In genomic region chr7:112001089-112001826, GRCh38 we compare ENCODE assay signal across 14 cellular contexts.
A peak's percentile ranks its signal among the peaks of the same experiment; 100 is the strongest.
DNase-seq lines count a peak whose midpoint lies in the region; ATAC-seq and TF ChIP-seq lines count a peak whose summit lies in the region.
"Had no signal": no experiment of that assay in that cellular context is flagged by ENCODE, and none has a peak within 500 bp of the region (broad histone marks: within the 10 kb centered on the region; RNA-seq: fewer than 3 reads in every experiment).

No MANE protein-coding gene starts in this region.

- no peaks in the 10 kb centered on the region for H3K79me2 ChIP-seq in trophoblast cell (ENCODE audit: control insufficient read depth, insufficient read depth, low read length, poor library complexity)

- H3K4me3 Mint-ChIP-seq in activated T-helper 2 cell treated with anti-CD3 and anti-CD28 coated beads, Interferon-gamma antibody, Interleukin-2, Interleukin-4, amounts not matched to agents 10 μg/mL and 5 μg/mL and 100 μg/mL, durations not matched to agents 14 hours and 24 hours and 36 hours (ENCODE audit: low read depth): no peak overlapping the region
- H3K4me3 Mint-ChIP-seq in natural killer cell treated with Interleukin-12 subunit alpha and Interleukin-12 subunit beta and Interleukin-15 and Interleukin-18, amount 100 ng/mL, for 72 hours: no peak overlapping the region
- H3K4me3 Mint-ChIP-seq in CD4-positive, alpha-beta memory T cell: no peak overlapping the region

- no peak overlapping the region for H2AK5ac ChIP-seq in trophoblast cell (ENCODE audit: low read length)

- no peak for TF ChIP-seq CTCF in epithelial cell of proximal tubule (conservative IDR thresholded peaks at IDR 0.05; ENCODE audit: low read depth, low read length)

- no peak overlapping the region for H2AFZ ChIP-seq in trophoblast cell (ENCODE audit: insufficient read depth, low read length, poor library complexity)

- no peaks in the 10 kb centered on the region for H3K4me1 Mint-ChIP-seq in activated T-helper 2 cell treated with anti-CD3 and anti-CD28 coated beads, Interferon-gamma antibody, Interleukin-2, Interleukin-4, amounts not matched to agents 10 μg/mL and 5 μg/mL and 100 μg/mL, durations not matched to agents 14 hours and 24 hours and 36 hours (ENCODE audit: low read depth)
- H3K4me1 Mint-ChIP-seq in natural killer cell treated with Interleukin-12 subunit alpha and Interleukin-12 subunit beta and Interleukin-15 and Interleukin-18, amount 100 ng/mL, for 72 hours (ENCODE audit: low read depth in 2 of 2): no peaks in the 10 kb centered on the region
- no peaks in the 10 kb centered on the region for H3K4me1 Mint-ChIP-seq in CD4-positive, alpha-beta memory T cell

- H3K9me3 ChIP-seq in trophoblast cell (ENCODE audit: insufficient read depth, low read depth, low read length): no peaks in the 10 kb centered on the region
- H3K9me3 ChIP-seq in CD4-positive, alpha-beta memory T cell (ENCODE audit: control insufficient read depth in 1 of 2, low read length in 2 of 2): no peaks in the 10 kb centered on the region
- H3K9me3 ChIP-seq: tibial artery had no signal

- POLR2A ChIA-PET in CD4-positive, alpha-beta memory T cell (lab: Charles Lee; ENCODE audit: partially characterized antibody): no interaction called here

- peaks cover 0 to 2% of the 10 kb centered on the region in 2 experiments for H3K4me1 ChIP-seq in trophoblast cell (ENCODE audit: control insufficient read depth in 1 of 2, insufficient read depth in 2 of 2, low read length in 2 of 2)
- no peaks in the 10 kb centered on the region for H3K4me1 ChIP-seq in CD4-positive, alpha-beta memory T cell (ENCODE audit: insufficient read depth, low read length)
- H3K4me1 ChIP-seq: tibial artery had no signal

- H2BK5ac ChIP-seq in trophoblast cell (ENCODE audit: low read depth, low read length, poor library complexity): no peak overlapping the region

- no peak for ATAC-seq in natural killer cell treated with Interleukin-12 subunit alpha and Interleukin-12 subunit beta and Interleukin-15 and Interleukin-18, amount 100 ng/mL, for 72 hours

- H3K23ac ChIP-seq in trophoblast cell (ENCODE audit: low read length): no peak overlapping the region

- no peak overlapping the region for H3K27ac Mint-ChIP-seq in activated T-helper 2 cell treated with anti-CD3 and anti-CD28 coated beads, Interferon-gamma antibody, Interleukin-2, Interleukin-4, amounts not matched to agents 10 μg/mL and 5 μg/mL and 100 μg/mL, durations not matched to agents 14 hours and 24 hours and 36 hours
- H3K27ac Mint-ChIP-seq in natural killer cell treated with Interleukin-12 subunit alpha and Interleukin-12 subunit beta and Interleukin-15 and Interleukin-18, amount 100 ng/mL, for 72 hours: no peak overlapping the region
- H3K27ac Mint-ChIP-seq in CD4-positive, alpha-beta memory T cell: no peak overlapping the region

- H3K4me3 ChIP-seq in epithelial cell of proximal tubule (ENCODE audit: low read depth, low read length): no peak overlapping the region
- no peak overlapping the region for H3K4me3 ChIP-seq in trophoblast cell (ENCODE audit: low read depth, low read length)
- H3K4me3 ChIP-seq in CD4-positive, alpha-beta memory T cell (ENCODE audit: low read length in 2 of 2): no peak overlapping the region
- H3K4me3 ChIP-seq: coronary artery, lung, tibial artery had no signal

- CTCF ChIA-PET in CD4-positive, alpha-beta memory T cell (lab: Charles Lee; ENCODE audit: partially characterized antibody): no interaction called here

- no peak overlapping the region for H2BK120ac ChIP-seq in trophoblast cell (ENCODE audit: insufficient read depth, low read length, poor library complexity)

- no peak overlapping the region for H3K4me2 ChIP-seq in trophoblast cell (ENCODE audit: low read length)

- H4K8ac ChIP-seq in trophoblast cell (ENCODE audit: low read depth, low read length): no peak overlapping the region

- H3K9ac ChIP-seq in trophoblast cell (ENCODE audit: low read length): no peak overlapping the region

- no peak overlapping the region for H3K4ac ChIP-seq in trophoblast cell (ENCODE audit: low read depth, low read length)

- no peaks in the 10 kb centered on the region for H3K27me3 Mint-ChIP-seq in activated T-helper 2 cell treated with anti-CD3 and anti-CD28 coated beads, Interferon-gamma antibody, Interleukin-2, Interleukin-4, amounts not matched to agents 10 μg/mL and 5 μg/mL and 100 μg/mL, durations not matched to agents 14 hours and 24 hours and 36 hours (ENCODE audit: low read depth)
- no peaks in the 10 kb centered on the region for H3K27me3 Mint-ChIP-seq in natural killer cell treated with Interleukin-12 subunit alpha and Interleukin-12 subunit beta and Interleukin-15 and Interleukin-18, amount 100 ng/mL, for 72 hours
- peaks cover 0 to 2% of the 10 kb centered on the region in 2 donors for H3K27me3 Mint-ChIP-seq in CD4-positive, alpha-beta memory T cell

- H3K36me3 ChIP-seq in trophoblast cell (ENCODE audit: control insufficient read depth in 1 of 2, insufficient read depth in 2 of 2, low read length in 2 of 2): no peaks in the 10 kb centered on the region
- no peaks in the 10 kb centered on the region for H3K36me3 ChIP-seq in CD4-positive, alpha-beta memory T cell (ENCODE audit: insufficient read depth, low read length)
- H3K36me3 ChIP-seq: tibial artery had no signal

- no peaks in the 10 kb centered on the region for H3K9me3 Mint-ChIP-seq in activated T-helper 2 cell treated with anti-CD3 and anti-CD28 coated beads, Interferon-gamma antibody, Interleukin-2, Interleukin-4, amounts not matched to agents 10 μg/mL and 5 μg/mL and 100 μg/mL, durations not matched to agents 14 hours and 24 hours and 36 hours
- H3K9me3 Mint-ChIP-seq in natural killer cell treated with Interleukin-12 subunit alpha and Interleukin-12 subunit beta and Interleukin-15 and Interleukin-18, amount 100 ng/mL, for 72 hours: peaks cover 10% of the 10 kb centered on the region
- H3K9me3 Mint-ChIP-seq in CD4-positive, alpha-beta memory T cell: peaks cover 0 to 1% (median 0%) of the 10 kb centered on the region in 8 donors

- intact Hi-C loops in activated T-helper 2 cell treated with anti-CD3 and anti-CD28 coated beads, Interferon-gamma antibody, Interleukin-2, Interleukin-4, amounts not matched to agents 10 μg/mL and 5 μg/mL and 100 μg/mL, durations not matched to agents 14 hours and 24 hours and 36 hours (cut with micrococcal nuclease): no loop called here
- intact Hi-C loops in CD4-positive, alpha-beta memory T cell (cut with micrococcal nuclease): no loop called here

- no CpG with 5 or more reads among the region's 6 CpGs for WGBS in trophoblast cell (ENCODE audit: extremely low coverage, insufficient coverage, insufficient read length)

- H3K18ac ChIP-seq in trophoblast cell (ENCODE audit: low read length): no peak overlapping the region

- no peaks in the 10 kb centered on the region for H3K79me1 ChIP-seq in trophoblast cell (ENCODE audit: low read length)

- no peak overlapping the region for H4K91ac ChIP-seq in trophoblast cell (ENCODE audit: low read depth, low read length)

- no peaks in the 10 kb centered on the region for H3K36me3 Mint-ChIP-seq in activated T-helper 2 cell treated with anti-CD3 and anti-CD28 coated beads, Interferon-gamma antibody, Interleukin-2, Interleukin-4, amounts not matched to agents 10 μg/mL and 5 μg/mL and 100 μg/mL, durations not matched to agents 14 hours and 24 hours and 36 hours (ENCODE audit: low read depth)
- no peaks in the 10 kb centered on the region for H3K36me3 Mint-ChIP-seq in natural killer cell treated with Interleukin-12 subunit alpha and Interleukin-12 subunit beta and Interleukin-15 and Interleukin-18, amount 100 ng/mL, for 72 hours
- no peaks in the 10 kb centered on the region for H3K36me3 Mint-ChIP-seq in CD4-positive, alpha-beta memory T cell

- H3K27ac ChIP-seq in trophoblast cell (ENCODE audit: low read depth, low read length): no peak overlapping the region
- no peak overlapping the region for H3K27ac ChIP-seq in CD4-positive, alpha-beta memory T cell (ENCODE audit: low read depth, low read length)
- H3K27ac ChIP-seq: coronary artery, tibial artery had no signal

- DNase-seq in ELR (ENCODE audit: low read depth) (peak; percentile 95), RKO (ENCODE audit: low spot score) (peak; percentile 19), epithelial cell of proximal tubule (ENCODE audit: low read depth) (peak; percentile 74), trophoblast cell (peak; percentile 69 to 85)
- DNase-seq in activated T-helper 2 cell treated with anti-CD3 and anti-CD28 coated beads, Interferon-gamma antibody, Interleukin-2, Interleukin-4, amounts not matched to agents 10 μg/mL and 5 μg/mL and 100 μg/mL, durations not matched to agents 14 hours and 24 hours and 36 hours (ENCODE audit: low spot score): no peak
- DNase-seq in effector CD8-positive, alpha-beta T cell (lab: John Stamatoyannopoulos, UW): no peak
- no peak for DNase-seq in natural killer cell treated with Interleukin-12 subunit alpha and Interleukin-12 subunit beta and Interleukin-15 and Interleukin-18, amount 100 ng/mL, for 72 hours (ENCODE audit: low spot score)
- no peak for DNase-seq in CD4-positive, alpha-beta memory T cell
- DNase-seq: DMS79, NCI-H1105 treated with DMSO at 0.1 percent for 48 hours, SHP77 treated with DMSO at 0.1 percent for 48 hours, tibial artery had no signal

- no peak overlapping the region for H3K14ac ChIP-seq in trophoblast cell (ENCODE audit: low read length)

- H2BK12ac ChIP-seq in trophoblast cell (ENCODE audit: low read length): no peak overlapping the region

- no peak overlapping the region for H4K12ac ChIP-seq in trophoblast cell (ENCODE audit: low read depth, low read length)

- no peaks in the 10 kb centered on the region for H3K27me3 ChIP-seq in trophoblast cell (ENCODE audit: insufficient read depth, low read length)
- no peaks in the 10 kb centered on the region for H3K27me3 ChIP-seq in CD4-positive, alpha-beta memory T cell (ENCODE audit: insufficient read depth, low read length)
- H3K27me3 ChIP-seq: tibial artery had no signal

Comparison
In these comparisons a context has a peak if more than half of its experiments do, and no peak if none do; other contexts are left out.
1. DNase-seq: peak in ELR (single experiment), RKO (single experiment), epithelial cell of proximal tubule (single experiment) and trophoblast cell (2 of 2); none in activated T-helper 2 cell treated with anti-CD3 and anti-CD28 coated beads, Interferon-gamma antibody, Interleukin-2, Interleukin-4, amounts not matched to agents 10 μg/mL and 5 μg/mL and 100 μg/mL, durations not matched to agents 14 hours and 24 hours and 36 hours (single experiment), effector CD8-positive, alpha-beta T cell (single experiment), natural killer cell treated with Interleukin-12 subunit alpha and Interleukin-12 subunit beta and Interleukin-15 and Interleukin-18, amount 100 ng/mL, for 72 hours (single experiment) and CD4-positive, alpha-beta memory T cell (0 of 5).